In the genomic region with DNA sequence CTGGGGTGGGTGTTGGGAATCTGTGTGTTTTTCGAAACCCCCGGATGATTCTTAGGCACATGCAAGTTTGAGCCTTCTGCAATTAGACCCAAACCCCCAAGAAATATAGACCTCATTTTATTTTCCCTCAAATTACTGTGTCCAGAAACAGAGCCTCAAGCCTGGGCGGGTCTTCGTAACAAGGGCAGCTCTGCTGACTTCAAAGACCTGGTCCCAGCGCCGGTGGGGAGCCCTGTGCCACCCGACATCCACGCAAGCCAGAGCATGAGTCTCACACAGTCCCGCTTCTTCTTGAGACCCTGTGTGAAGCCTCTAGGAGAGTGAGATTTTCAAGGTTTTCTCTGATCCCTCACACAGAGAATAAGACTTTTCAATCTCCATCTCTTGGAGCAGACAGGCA, we compare ENCODE assay signal across 23 cellular contexts.
DNase-seq lines count a peak whose midpoint lies in the region; ATAC-seq, FAIRE-seq and TF ChIP-seq lines count a peak whose summit lies in the region.
"Had no signal": no experiment of that assay in that cellular context is flagged by ENCODE, and none has a peak within 500 bp of the region (broad histone marks: within the 10 kb centered on the region; RNA-seq: fewer than 3 reads in every experiment).

No MANE protein-coding gene starts in this region.

- no peak overlapping the region for H3K4ac ChIP-seq in H1 (replicated peaks; ENCODE audit: insufficient read length, low read depth, low read length)

- H3K23ac ChIP-seq in H1 (ENCODE audit: insufficient read length), result no peak overlapping the region

- no peak overlapping the region for H2BK5ac ChIP-seq in H1 (ENCODE audit: low read depth, low read length)

- no peak overlapping the region for H3K14ac ChIP-seq in H1 (ENCODE audit: insufficient read length)

- TF ChIP-seq CTCF in GM23338 (conservative IDR thresholded peaks at IDR 0.05; ENCODE audit: low read depth in 2 of 2) (no peak), H1 (IDR thresholded peaks at IDR 0.05; ENCODE audit: control extremely low read depth in 1 of 3, insufficient read depth in 1 of 3, low read depth in 1 of 3, low read length in 3 of 3) (no peak), kidney (IDR thresholded peaks at IDR 0.05; ENCODE audit: borderline replicate concordance, extremely low read depth, insufficient read depth) (no peak), esophagus squamous epithelium (IDR thresholded peaks at IDR 0.05) (no peak)

- no peak overlapping the region for H2BK12ac ChIP-seq in H1 (ENCODE audit: low read depth, low read length)

- no peak for TF ChIP-seq EP300 in H1 (IDR thresholded peaks at IDR 0.05; ENCODE audit: borderline replicate concordance in 1 of 2, low read depth in 2 of 2, low read length in 2 of 2)

- H4K91ac ChIP-seq in H1 (replicated peaks; ENCODE audit: insufficient read length, low read length), result no peak overlapping the region

- no peaks in the 10 kb centered on the region for H3K79me1 ChIP-seq in H1 (ENCODE audit: low read depth, low read length)

- H3K27ac Mint-ChIP-seq in GM23338, result no peak overlapping the region
- H3K27ac Mint-ChIP-seq in activated CD8-positive, alpha-beta T cell treated with anti-CD3 and anti-CD28 coated beads, Interleukin-2, amount 10 ng/mL, durations not matched to agents 7 days and 5 days, result no peak overlapping the region
- H3K27ac Mint-ChIP-seq: CD4-positive, alpha-beta T cell; CD8-positive, alpha-beta T cell had no signal

- H3K79me2 ChIP-seq in GM23338 (replicated peaks; ENCODE audit: insufficient read depth) (no peaks in the 10 kb centered on the region), H1 (ENCODE audit: control insufficient read depth in 1 of 2, insufficient read depth in 2 of 2, low read length in 2 of 2) (no peaks in the 10 kb centered on the region)

- no peak overlapping the region for H4K8ac ChIP-seq in H1 (ENCODE audit: extremely low read depth, insufficient read depth, low read length)

- H4K20me1 ChIP-seq in GM23338 (replicated peaks; ENCODE audit: insufficient read depth) (no peaks in the 10 kb centered on the region), H1 (replicated peaks in 1 of 2; ENCODE audit: control insufficient read depth in 1 of 2, insufficient read depth in 2 of 2, low read length in 2 of 2) (no peaks in the 10 kb centered on the region)
- H4K20me1 ChIP-seq: BLaER1 treated with 17β-estradiol and CSF1 and Interleukin-3, amounts not matched to agents 10 nM and 100 nM had no signal

- FAIRE-seq in H1 (lab: Jason Lieb, UNC) (no peak), kidney (lab: Jason Lieb, UNC) (no peak)
- FAIRE-seq: A204.1, D721Med, G401.6, GM12891, GM19239 had no signal

- H3K9me3 Mint-ChIP-seq in GM23338, result no peaks in the 10 kb centered on the region
- H3K9me3 Mint-ChIP-seq in activated CD8-positive, alpha-beta T cell treated with anti-CD3 and anti-CD28 coated beads, Interleukin-2, amount 10 ng/mL, durations not matched to agents 7 days and 5 days (ENCODE audit: insufficient read depth), result no peaks in the 10 kb centered on the region
- H3K9me3 Mint-ChIP-seq: CD4-positive, alpha-beta T cell; CD8-positive, alpha-beta T cell had no signal

- TF ChIP-seq POLR2A in H1 (IDR thresholded peaks at IDR 0.05; ENCODE audit: control extremely low read depth in 1 of 2, low read depth in 2 of 2, low read length in 2 of 2), result no peak
- TF ChIP-seq POLR2A in esophagus squamous epithelium (IDR thresholded peaks at IDR 0.05), result no peak

- no peak overlapping the region for H3K4me3 ChIP-seq in GM23338
- H3K4me3 ChIP-seq in H1 (ENCODE audit: extremely low read depth in 1 of 4, insufficient read depth in 2 of 4, low read depth in 3 of 4, low read length in 4 of 4), result no peak overlapping the region
- no peak overlapping the region for H3K4me3 ChIP-seq in kidney (ENCODE audit: low read length in 2 of 2)
- H3K4me3 ChIP-seq in esophagus squamous epithelium, result no peak overlapping the region
- H3K4me3 ChIP-seq: BLaER1 treated with 17β-estradiol and CSF1 and Interleukin-3, amounts not matched to agents 10 nM and 100 nM had no signal

- no peaks in the 10 kb centered on the region for H3K9me2 ChIP-seq in GM23338 (ENCODE audit: insufficient read depth)

- H3K4me3 Mint-ChIP-seq in GM23338, result no peak overlapping the region
- no peak overlapping the region for H3K4me3 Mint-ChIP-seq in activated CD8-positive, alpha-beta T cell treated with anti-CD3 and anti-CD28 coated beads, Interleukin-2, amount 10 ng/mL, durations not matched to agents 7 days and 5 days
- H3K4me3 Mint-ChIP-seq: CD4-positive, alpha-beta T cell; CD8-positive, alpha-beta T cell had no signal

- H3K4me1 ChIP-seq in GM23338 (ENCODE audit: insufficient read depth), result peaks cover 6% of the 10 kb centered on the region; the same call in 1 of the 2 replicates
- H3K4me1 ChIP-seq in H1 (replicated peaks in 1 of 4; ENCODE audit: control insufficient read depth in 3 of 4, insufficient read depth in 4 of 4, low read length in 3 of 4), result peaks cover 0 to 15% (median 3%) of the 10 kb centered on the region in 4 experiments; a peak in 5 of 7 replicates
- H3K4me1 ChIP-seq in kidney (ENCODE audit: control insufficient read depth in 1 of 2, insufficient read depth in 1 of 2, low read depth in 1 of 2, low read length in 2 of 2), result no peaks in the 10 kb centered on the region
- no peaks in the 10 kb centered on the region for H3K4me1 ChIP-seq in esophagus squamous epithelium
- H3K4me1 ChIP-seq: Caco-2 had no signal

- POLR2A ChIA-PET in H1 (lab: Charles Lee; ENCODE audit: partially characterized antibody), result interaction anchor here (0.6 kb wide), 1 partner anchor 462 kb away, joined by 3 read pairs; no protein-coding TSS in a partner anchor
- POLR2A ChIA-PET in activated CD8-positive, alpha-beta T cell treated with anti-CD3 and anti-CD28 coated beads, Interleukin-2, amount 10 ng/mL, durations not matched to agents 7 days and 5 days (lab: Charles Lee), result no interaction called here

- H3K36me3 ChIP-seq in GM23338 (ENCODE audit: insufficient read depth), result no peaks in the 10 kb centered on the region
- H3K36me3 ChIP-seq in H1 (ENCODE audit: control insufficient read depth in 2 of 4, insufficient read depth in 4 of 4, low read length in 3 of 4), result no peaks in the 10 kb centered on the region
- no peaks in the 10 kb centered on the region for H3K36me3 ChIP-seq in kidney (ENCODE audit: control insufficient read depth in 1 of 2, insufficient read depth in 2 of 2, low read length in 2 of 2)
- H3K36me3 ChIP-seq in esophagus squamous epithelium, result no peaks in the 10 kb centered on the region
- H3K36me3 ChIP-seq: BE2C; BLaER1 treated with 17β-estradiol and CSF1 and Interleukin-3, amounts not matched to agents 10 nM and 100 nM had no signal

- H3K9ac ChIP-seq in H1 (replicated peaks in 1 of 4; ENCODE audit: extremely low read depth in 1 of 4, low read depth in 3 of 4, low read length in 3 of 4), result no peak overlapping the region
- H3K9ac ChIP-seq in kidney (ENCODE audit: low read length in 2 of 2), result no peak overlapping the region
- H3K9ac ChIP-seq: BLaER1 treated with 17β-estradiol and CSF1 and Interleukin-3, amounts not matched to agents 10 nM and 100 nM had no signal

- no peak overlapping the region for H3K56ac ChIP-seq in H1 (replicated peaks; ENCODE audit: insufficient read length, low read depth, low read length)

- ATAC-seq in GM23338, result no peak
- ATAC-seq in Right ventricle myocardium inferior, result no peak
- no peak for ATAC-seq in activated CD8-positive, alpha-beta T cell treated with anti-CD3 and anti-CD28 coated beads, Interleukin-2, amount 10 ng/mL, durations not matched to agents 7 days and 5 days
- ATAC-seq: CD8-positive, alpha-beta T cell had no signal

- H3K27ac ChIP-seq in GM23338 (ENCODE audit: low read depth) (no peak overlapping the region), H1 (ENCODE audit: low read depth, low read length) (no peak overlapping the region), kidney (ENCODE audit: low read depth in 2 of 2, low read length in 2 of 2) (no peak overlapping the region), esophagus squamous epithelium (no peak overlapping the region)
- H3K27ac ChIP-seq: BLaER1 treated with 17β-estradiol and CSF1 and Interleukin-3, amounts not matched to agents 10 nM and 100 nM; C4-2B had no signal

- intact Hi-C loops in kidney (cut with DNase I), result no loop called here
- intact Hi-C loops in esophagus squamous epithelium (cut with DNase I), result no loop called here
- intact Hi-C loops in Right ventricle myocardium inferior (cut with DNase I), result no loop called here

- no peak overlapping the region for H3K18ac ChIP-seq in H1 (ENCODE audit: extremely low read depth, low read length)

- peaks cover 4% of the 10 kb centered on the region for H3K27me3 Mint-ChIP-seq in GM23338 (ENCODE audit: insufficient read depth, low read depth, poor library complexity)
- H3K27me3 Mint-ChIP-seq in activated CD8-positive, alpha-beta T cell treated with anti-CD3 and anti-CD28 coated beads, Interleukin-2, amount 10 ng/mL, durations not matched to agents 7 days and 5 days (ENCODE audit: low read depth), result no peaks in the 10 kb centered on the region

- no peak for TF ChIP-seq RAD21 in H1 (IDR thresholded peaks at IDR 0.05 in 1 of 2, conservative IDR thresholded peaks at IDR 0.05 in 1 of 2; ENCODE audit: low read depth in 2 of 2, low read length in 2 of 2)

- H3K4me1 Mint-ChIP-seq in GM23338, result peaks cover 11% of the 10 kb centered on the region
- H3K4me1 Mint-ChIP-seq in activated CD8-positive, alpha-beta T cell treated with anti-CD3 and anti-CD28 coated beads, Interleukin-2, amount 10 ng/mL, durations not matched to agents 7 days and 5 days (ENCODE audit: low read depth), result no peaks in the 10 kb centered on the region

- no peak overlapping the region for H2BK15ac ChIP-seq in H1 (ENCODE audit: low read length)

- 98% methylated on average over 9 of the region's 9 CpGs; no CpG with 5 or more reads in 1 of the 2 experiments for WGBS in H1 (ENCODE audit: extremely low coverage in 1 of 2, insufficient coverage in 1 of 2, insufficient read length in 1 of 2, insufficient replicate concordance in 2 of 2, low coverage in 1 of 2, low lambda C conversion rate in 2 of 2, missing lambda C conversion rate in 1 of 2), 2 experiments
- WGBS in esophagus squamous epithelium, 2 donors, result 73 to 89% methylated on average over 4 to 9 of the region's 9 CpGs

- H3K27me3 ChIP-seq in GM23338 (ENCODE audit: insufficient read depth) (no peaks in the 10 kb centered on the region), H1 (replicated peaks in 1 of 4; ENCODE audit: control insufficient read depth in 3 of 4, extremely low read depth in 1 of 4, insufficient read depth in 3 of 4, low read length in 3 of 4) (no peaks in the 10 kb centered on the region), esophagus squamous epithelium (peaks cover 0 to 4% (median 0%) of the 10 kb centered on the region in 4 donors)
- H3K27me3 ChIP-seq: BE2C; BLaER1 treated with 17β-estradiol and CSF1 and Interleukin-3, amounts not matched to agents 10 nM and 100 nM had no signal

- H3K36me3 Mint-ChIP-seq in GM23338 (ENCODE audit: low read depth), result no peaks in the 10 kb centered on the region
- H3K36me3 Mint-ChIP-seq in activated CD8-positive, alpha-beta T cell treated with anti-CD3 and anti-CD28 coated beads, Interleukin-2, amount 10 ng/mL, durations not matched to agents 7 days and 5 days (ENCODE audit: low read depth), result no peaks in the 10 kb centered on the region
- H3K36me3 Mint-ChIP-seq: CD8-positive, alpha-beta T cell had no signal

- no peak overlapping the region for H4K5ac ChIP-seq in H1 (ENCODE audit: insufficient read length, low read depth, low read length)

- H3K9me3 ChIP-seq in H1 (ENCODE audit: insufficient read depth in 2 of 2, low read depth in 1 of 2, low read length in 1 of 2) (no peaks in the 10 kb centered on the region), kidney (ENCODE audit: control insufficient read depth in 1 of 2, low read length in 2 of 2) (no peaks in the 10 kb centered on the region), esophagus squamous epithelium (no peaks in the 10 kb centered on the region)
- H3K9me3 ChIP-seq: BE2C; BLaER1 treated with 17β-estradiol and CSF1 and Interleukin-3, amounts not matched to agents 10 nM and 100 nM; Caco-2 had no signal

- no peaks in the 10 kb centered on the region for H3K23me2 ChIP-seq in H1 (ENCODE audit: low read depth, low read length)

- no peak for DNase-seq in GM23338 (ENCODE audit: low spot score)
- no peak for DNase-seq in H1 (ENCODE audit: low read depth in 1 of 2, low spot score in 2 of 2)
- DNase-seq in kidney, result peak; percentile 60
- DNase-seq in esophagus squamous epithelium (lab: John Stamatoyannopoulos, UW), result no peak
- no peak for DNase-seq in Right ventricle myocardium inferior (ENCODE audit: missing footprints)
- no peak for DNase-seq in activated CD8-positive, alpha-beta T cell treated with anti-CD3 and anti-CD28 coated beads, Interleukin-2, amount 10 ng/mL, durations not matched to agents 7 days and 5 days
- no peak for DNase-seq in NK-92 (lab: John Stamatoyannopoulos, UW; ENCODE audit: unreplicated experiment)
- DNase-seq: 8988T; ACHN; BE2C; Caco-2; Calu3; CD4-positive, alpha-beta T cell; CD8-positive, alpha-beta T cell; DMS79 treated with DMSO at 0.1 percent for 48 hours; GF-D8 had no signal

- no peak overlapping the region for H2BK20ac ChIP-seq in H1 (ENCODE audit: low read length)

- no peak overlapping the region for H2BK120ac ChIP-seq in H1 (replicated peaks; ENCODE audit: low read depth, low read length)

- H3K4me2 ChIP-seq in GM23338, result no peak overlapping the region
- no peak overlapping the region for H3K4me2 ChIP-seq in H1 (ENCODE audit: insufficient read depth in 1 of 2, low read depth in 2 of 2, low read length in 2 of 2)

- CTCF ChIA-PET in H1 (lab: Charles Lee; ENCODE audit: partially characterized antibody), result interaction anchor here (1.0 kb wide), 1 partner anchor 24 kb away, joined by 3 read pairs; no protein-coding TSS in a partner anchor
- CTCF ChIA-PET in activated CD8-positive, alpha-beta T cell treated with anti-CD3 and anti-CD28 coated beads, Interleukin-2, amount 10 ng/mL, durations not matched to agents 7 days and 5 days (lab: Charles Lee), result no interaction called here

- no peak overlapping the region for H2AK5ac ChIP-seq in H1 (ENCODE audit: low read depth, low read length)

- no peaks in the 10 kb centered on the region for H3F3A ChIP-seq in GM23338 (replicated peaks; ENCODE audit: low read depth)

- H2AFZ ChIP-seq in GM23338, result peak overlapping the region; percentile 57; the same call in 1 of the 2 replicates
- H2AFZ ChIP-seq in H1 (ENCODE audit: low read length), result no peak overlapping the region
